In genomic region chr11:777288-778255, GRCh38 we compare ENCODE assay signal across 8 cellular contexts. TPM values are rescaled to one million over a fixed set of nuclear protein-coding genes. Genes with fewer than 3 reads are reported as not detected.
DNase-seq lines count a peak whose midpoint lies in the region; ATAC-seq and TF ChIP-seq lines count a peak whose summit lies in the region.

GATD1 (minus strand) TSS chr11:777487; CDS start chr11:777462, 25 bp downstream.

- no CpG with 5 or more reads among the region's 110 CpGs for WGBS in trophoblast cell (ENCODE audit: extremely low coverage, insufficient coverage, insufficient read length)
- WGBS in tibial nerve, 2 donors, result 1% methylated on average over 40 to 81 of the region's 110 CpGs

- H3K4me3 ChIP-seq in trophoblast cell (ENCODE audit: low read depth, low read length) (peak within 1 kb of the TSS; percentile 91), tibial nerve (peak within 1 kb of the TSS; percentile 74 to 96 (median 87))

- H3K36me3 ChIP-seq in trophoblast cell (ENCODE audit: control insufficient read depth in 1 of 2, insufficient read depth in 2 of 2, low read length in 2 of 2), result peaks cover 23 to 25% of the 10 kb centered on the region in 2 experiments
- peaks cover 0 to 30% (median 0%) of the 10 kb centered on the region in 3 donors for H3K36me3 ChIP-seq in tibial nerve

- peak within 1 kb of the TSS; percentile 89 for H3K27ac ChIP-seq in trophoblast cell (ENCODE audit: low read depth, low read length)
- H3K27ac ChIP-seq in tibial nerve, result peak within 1 kb of the TSS; percentile 79 to 94 (median 88)

- H4K8ac ChIP-seq in trophoblast cell (ENCODE audit: low read depth, low read length), result peak within 1 kb of the TSS; percentile 99

- peak within 1 kb of the TSS; percentile 96 for H3K4ac ChIP-seq in trophoblast cell (ENCODE audit: low read depth, low read length)

- peak within 1 kb of the TSS; percentile 21 for H2BK12ac ChIP-seq in trophoblast cell (ENCODE audit: low read length)

- H3K36me3 Mint-ChIP-seq in activated naive CD8-positive, alpha-beta T cell treated with anti-CD3 and anti-CD28 coated beads, Interleukin-2, amount 10 ng/mL, durations not matched to agents 7 days and 5 days, result peaks cover 1% of the 10 kb centered on the region

- H3K79me1 ChIP-seq in trophoblast cell (ENCODE audit: low read length), result peaks cover 11% of the 10 kb centered on the region

- H3K27ac Mint-ChIP-seq in activated naive CD8-positive, alpha-beta T cell treated with anti-CD3 and anti-CD28 coated beads, Interleukin-2, amount 10 ng/mL, durations not matched to agents 7 days and 5 days, result peak within 1 kb of the TSS; percentile 85

- peak within 1 kb of the TSS; percentile 98 for H3K14ac ChIP-seq in trophoblast cell (ENCODE audit: low read length)

- POLR2A ChIA-PET in activated naive CD8-positive, alpha-beta T cell treated with anti-CD3 and anti-CD28 coated beads, Interleukin-2, amount 10 ng/mL, durations not matched to agents 7 days and 5 days (lab: Charles Lee), result interaction anchor here (0.6 to 3.7 kb wide), 17 partner anchors 9 to 213 kb away, joined by 3 to 20 read pairs (median 4); partner anchors contain the start of genes CEND1, IRF7, PIDD1 and PNPLA2

- peak within 1 kb of the TSS; percentile 95 for H2BK120ac ChIP-seq in trophoblast cell (ENCODE audit: insufficient read depth, low read length, poor library complexity)

- H3K27me3 ChIP-seq in trophoblast cell (ENCODE audit: insufficient read depth, low read length), result no peaks in the 10 kb centered on the region
- no peaks in the 10 kb centered on the region for H3K27me3 ChIP-seq in tibial nerve

- peak within 1 kb of the TSS; percentile 95 for H3K9ac ChIP-seq in trophoblast cell (ENCODE audit: low read length)

- H3K4me3 Mint-ChIP-seq in activated naive CD8-positive, alpha-beta T cell treated with anti-CD3 and anti-CD28 coated beads, Interleukin-2, amount 10 ng/mL, durations not matched to agents 7 days and 5 days, result peak within 1 kb of the TSS; percentile 88

- no peaks in the 10 kb centered on the region for H3K9me3 Mint-ChIP-seq in activated naive CD8-positive, alpha-beta T cell treated with anti-CD3 and anti-CD28 coated beads, Interleukin-2, amount 10 ng/mL, durations not matched to agents 7 days and 5 days

- peak within 1 kb of the TSS; percentile 98 for H2AK5ac ChIP-seq in trophoblast cell (ENCODE audit: low read length)

- peak within 1 kb of the TSS; percentile 97 for H4K12ac ChIP-seq in trophoblast cell (ENCODE audit: low read depth, low read length)

- H3K4me1 ChIP-seq in trophoblast cell (ENCODE audit: control insufficient read depth in 1 of 2, insufficient read depth in 2 of 2, low read length in 2 of 2), result peaks cover 17 to 26% of the 10 kb centered on the region in 2 experiments
- H3K4me1 ChIP-seq in tibial nerve, result peaks cover 0 to 64% (median 29%) of the 10 kb centered on the region in 4 donors

- peaks cover 15% of the 10 kb centered on the region for H3K4me1 Mint-ChIP-seq in activated naive CD8-positive, alpha-beta T cell treated with anti-CD3 and anti-CD28 coated beads, Interleukin-2, amount 10 ng/mL, durations not matched to agents 7 days and 5 days

- no peaks in the 10 kb centered on the region for H3K9me3 ChIP-seq in trophoblast cell (ENCODE audit: insufficient read depth, low read depth, low read length)
- H3K9me3 ChIP-seq in tibial nerve, result no peaks in the 10 kb centered on the region

- H3K4me2 ChIP-seq in trophoblast cell (ENCODE audit: low read length), result peak within 1 kb of the TSS; percentile 82

- TF ChIP-seq CTCF in GM10266 (IDR thresholded peaks at IDR 0.05; ENCODE audit: control insufficient read depth, insufficient read depth, low read depth, missing control alignments) (no peak), tibial nerve (IDR thresholded peaks at IDR 0.05) (peak in 1 of 5 experiments; percentile 9)

- peaks cover 20% of the 10 kb centered on the region for H3K79me2 ChIP-seq in trophoblast cell (ENCODE audit: control insufficient read depth, insufficient read depth, low read length, poor library complexity)

- H3K27me3 Mint-ChIP-seq in activated naive CD8-positive, alpha-beta T cell treated with anti-CD3 and anti-CD28 coated beads, Interleukin-2, amount 10 ng/mL, durations not matched to agents 7 days and 5 days, result no peaks in the 10 kb centered on the region

- ATAC-seq in HG02588 (IDR thresholded peaks at IDR 0.05; ENCODE audit: unreplicated experiment), result peak; percentile 65
- peak; percentile 88 for ATAC-seq in activated naive CD8-positive, alpha-beta T cell treated with anti-CD3 and anti-CD28 coated beads, Interleukin-2, amount 10 ng/mL, durations not matched to agents 7 days and 5 days (ENCODE audit: low read depth)
- peak; percentile 96 for ATAC-seq in Right ventricle myocardium superior (ENCODE audit: poor library complexity)

- peak within 1 kb of the TSS; percentile 89 for H2BK5ac ChIP-seq in trophoblast cell (ENCODE audit: low read depth, low read length, poor library complexity)

- peak within 1 kb of the TSS; percentile 97 for H2AFZ ChIP-seq in trophoblast cell (ENCODE audit: insufficient read depth, low read length, poor library complexity)

- H3K18ac ChIP-seq in trophoblast cell (ENCODE audit: low read length), result peak within 1 kb of the TSS; percentile 86

- TF ChIP-seq POLR2A in tibial nerve (IDR thresholded peaks at IDR 0.05), result peak; percentile 63 to 88

- intact Hi-C loops in Right ventricle myocardium superior (cut with DNase I), result no loop called here

- peak; percentile 100 for DNase-seq in GM10266 (ENCODE audit: extremely low spot score)
- DNase-seq in NCI-H1092 treated with DMSO at 0.1 percent for 48 hours (lab: John Stamatoyannopoulos, UW), result peak; percentile 87
- peak; percentile 69 to 81 for DNase-seq in SW 1271 (lab: John Stamatoyannopoulos, UW)
- DNase-seq in activated naive CD8-positive, alpha-beta T cell treated with anti-CD3 and anti-CD28 coated beads, Interleukin-2, amount 10 ng/mL, durations not matched to agents 7 days and 5 days, result peak; percentile 99
- peak; percentile 96 for DNase-seq in Right ventricle myocardium superior
- peak; percentile 89 to 96 for DNase-seq in trophoblast cell
- peak; percentile 82 to 83 for DNase-seq in tibial nerve (ENCODE audit: low spot score in 2 of 2)

- H4K91ac ChIP-seq in trophoblast cell (ENCODE audit: low read depth, low read length), result peak within 1 kb of the TSS; percentile 98

- no peak for TF ChIP-seq EP300 in tibial nerve (IDR thresholded peaks at IDR 0.05)

- no peak within 1 kb of the TSS for H3K23ac ChIP-seq in trophoblast cell (ENCODE audit: low read length)

RNA-seq across cellular contexts. Expression of gene GATD1, which starts in this region (rescaled TPM):
- 10 to 100 TPM; 59.8 to 62.4 TPM for total RNA-seq in activated naive CD8-positive, alpha-beta T cell treated with anti-CD3 and anti-CD28 coated beads, Interleukin-2, amount 10 ng/mL, durations not matched to agents 7 days and 5 days
- total RNA-seq in Right ventricle myocardium superior (17.4 TPM), tibial nerve (10 to 100 TPM; 22.1 to 41.4 (median 27.3) TPM)
- polyA plus RNA-seq in trophoblast cell (2013), result 27.9 and 28.1 TPM in 2 replicates

Comparison
In these comparisons a context has a peak if more than half of its experiments do, and no peak if none do; other contexts are left out.
1. Peak in every context shown above with its lines: DNase-seq, ATAC-seq, H3K4me3 ChIP-seq and H3K27ac ChIP-seq.